In genomic region chrX:52511126-52511525, GRCh38 we compare ENCODE assay signal across 10 cellular contexts. TPM values are rescaled to one million over a fixed set of nuclear protein-coding genes. Genes with fewer than 3 reads are reported as not detected.
"Had no signal": no experiment of that assay in that cellular context is flagged by ENCODE, and none has a peak within 500 bp of the region (broad histone marks: within the 10 kb centered on the region; RNA-seq: fewer than 3 reads in every experiment).

No MANE protein-coding gene starts in this region.

RNA-seq across cellular contexts. Expression of gene XAGE1B, which starts 5.7 kb away (rescaled TPM):
- total RNA-seq: OCI-LY7, PC-3, PC-9, Peyer's patch, Right ventricle myocardium inferior, Right ventricle myocardium superior, SJCRH30, SJSA1, T-cell had no signal

RNA-seq across cellular contexts. Expression of gene XAGE1A, which starts 15.5 kb away (rescaled TPM):
- total RNA-seq: OCI-LY7, PC-3, PC-9, Peyer's patch, Right ventricle myocardium inferior, Right ventricle myocardium superior, SJCRH30, SJSA1, SK-MEL-5, T-cell had no signal
